Comparison of ENCODE assay signal across 20 cellular contexts in genomic region chr12:89101440-89101839, GRCh38.
A peak's percentile ranks its signal among the peaks of the same experiment; 100 is the strongest.
DNase-seq lines count a peak whose midpoint lies in the region; ATAC-seq, FAIRE-seq and TF ChIP-seq lines count a peak whose summit lies in the region.
"Had no signal": no experiment of that assay in that cellular context is flagged by ENCODE, and none has a peak within 500 bp of the region (broad histone marks: within the 10 kb centered on the region; RNA-seq: fewer than 3 reads in every experiment).

No MANE protein-coding gene starts in this region.

- H4K91ac ChIP-seq in neuronal stem cell (ENCODE audit: low read depth, low read length, poor library complexity) = no peak overlapping the region

- POLR2A ChIA-PET in endothelial cell of umbilical vein (lab: Charles Lee) = no interaction called here

- WGBS in neuronal stem cell (ENCODE audit: extremely low coverage in 2 of 2, insufficient read length in 2 of 2, insufficient replicate concordance in 1 of 2), 2 donors = no CpG with 5 or more reads among the region's 4 CpGs

- dilution Hi-C loops in endothelial cell of umbilical vein (cut with MboI; ENCODE audit: extremely low pct_ligation_motif_present, low sequenced_read_pairs) = no loop called here

- H3K79me2 ChIP-seq in DND-41 (ENCODE audit: insufficient read depth, low read length) (no peaks in the 10 kb centered on the region), endothelial cell of umbilical vein (ENCODE audit: control insufficient read depth, insufficient read depth, low read length) (no peaks in the 10 kb centered on the region)

- no peak overlapping the region for H2BK15ac ChIP-seq in neuronal stem cell (ENCODE audit: low read length)

- no peak overlapping the region for H3K14ac ChIP-seq in neuronal stem cell (ENCODE audit: low read length)

- no peak overlapping the region for H3K23ac ChIP-seq in neuronal stem cell (ENCODE audit: low read depth, low read length, poor library complexity)

- H3K4me1 ChIP-seq in DND-41 (ENCODE audit: insufficient read depth, low read length) = peaks cover 23% of the 10 kb centered on the region
- no peaks in the 10 kb centered on the region for H3K4me1 ChIP-seq in endothelial cell of umbilical vein (ENCODE audit: control insufficient read depth, extremely low read depth, insufficient read depth, low read length)
- peaks cover 15 to 19% of the 10 kb centered on the region in 2 donors for H3K4me1 ChIP-seq in neuronal stem cell (ENCODE audit: control insufficient read depth in 2 of 2, insufficient read depth in 1 of 2, low read depth in 1 of 2, low read length in 2 of 2)
- no peaks in the 10 kb centered on the region for H3K4me1 ChIP-seq in ascending aorta

- no peak overlapping the region for H2BK12ac ChIP-seq in neuronal stem cell (ENCODE audit: low read length)

- no peak overlapping the region for H2BK5ac ChIP-seq in neuronal stem cell (ENCODE audit: low read length)

- intact Hi-C loops in endothelial cell of umbilical vein (cut with micrococcal nuclease) (no loop called here), ascending aorta (cut with DNase I) (no loop called here)

- no peak for TF ChIP-seq POLR2A in endothelial cell of umbilical vein (IDR thresholded peaks at IDR 0.05; ENCODE audit: low read depth, low read length)

- H3K4me2 ChIP-seq in DND-41 (ENCODE audit: insufficient read depth, low read length) = peak overlapping the region; percentile 29
- H3K4me2 ChIP-seq in endothelial cell of umbilical vein (ENCODE audit: insufficient read depth, low read length) = no peak overlapping the region
- H3K4me2 ChIP-seq in neuronal stem cell (ENCODE audit: insufficient read depth, low read length, poor library complexity, severe bottlenecking) = no peak overlapping the region

- peak overlapping the region; percentile 38 for H3K27ac ChIP-seq in DND-41 (ENCODE audit: low read length)
- H3K27ac ChIP-seq in endothelial cell of umbilical vein (ENCODE audit: insufficient read depth, low read depth, low read length) = no peak overlapping the region
- H3K27ac ChIP-seq in neuronal stem cell (replicated peaks; ENCODE audit: low read length) = no peak overlapping the region
- H3K27ac ChIP-seq in ascending aorta = no peak overlapping the region
- H3K27ac ChIP-seq: C4-2B had no signal

- H3K79me1 ChIP-seq in neuronal stem cell (ENCODE audit: low read depth, low read length) = no peaks in the 10 kb centered on the region

- no peak overlapping the region for H4K8ac ChIP-seq in neuronal stem cell (ENCODE audit: low read depth, low read length)

- H3K9ac ChIP-seq in DND-41 (ENCODE audit: low read depth, low read length) (no peak overlapping the region; the same call in 1 of the 2 replicates), endothelial cell of umbilical vein (replicated peaks; ENCODE audit: extremely low read depth, insufficient read depth, low read length) (no peak overlapping the region), neuronal stem cell (ENCODE audit: low read depth, low read length, poor library complexity) (no peak overlapping the region)

- H3K4me3 ChIP-seq in DND-41 (ENCODE audit: low read depth in 1 of 2, low read length in 2 of 2) = no peak overlapping the region
- H3K4me3 ChIP-seq in endothelial cell of umbilical vein (replicated peaks in 1 of 3; ENCODE audit: insufficient read depth in 1 of 3, low read depth in 1 of 3, low read length in 3 of 3) = no peak overlapping the region
- H3K4me3 ChIP-seq in neuronal stem cell (ENCODE audit: low read length in 2 of 2) = no peak overlapping the region
- H3K4me3 ChIP-seq in ascending aorta = no peak overlapping the region

- TF ChIP-seq CTCF in DND-41 (IDR thresholded peaks at IDR 0.05; ENCODE audit: borderline replicate concordance, extremely low read depth, low read length, poor library complexity, severe bottlenecking) (no peak), endothelial cell of umbilical vein (IDR thresholded peaks at IDR 0.05; ENCODE audit: extremely low read depth in 1 of 2, insufficient read depth in 1 of 2, low read depth in 1 of 2, low read length in 2 of 2) (no peak), ascending aorta (IDR thresholded peaks at IDR 0.05) (no peak)

- no peaks in the 10 kb centered on the region for H3K9me1 ChIP-seq in endothelial cell of umbilical vein (replicated peaks; ENCODE audit: control insufficient read depth, extremely low read depth, insufficient read depth, low read length)

- ATAC-seq in DND-41 (ENCODE audit: insufficient read depth, low read depth) (peak; percentile 90), HG02973 (IDR thresholded peaks at IDR 0.05; ENCODE audit: unreplicated experiment) (no peak)
- ATAC-seq: HepG2 had no signal

- no TSS peak for BruUV-seq in endothelial cell of umbilical vein (replicated peaks; lab: Mats Ljungman, UMichigan)

- peak; percentile 68 for DNase-seq in DND-41
- peak; percentile 63 for DNase-seq in endothelial cell of umbilical vein (ENCODE audit: low read depth, low spot score)
- no peak for DNase-seq in neuronal stem cell (ENCODE audit: low spot score)
- DNase-seq in NCI-H226 = no peak
- DNase-seq in DMS 273 (lab: John Stamatoyannopoulos, UW; ENCODE audit: unreplicated experiment) = no peak
- no peak for DNase-seq in ascending aorta (ENCODE audit: low spot score in 2 of 2)
- DNase-seq: Calu3, DMS79, HFFc6, Karpas-422, MV-4-11, NCI-H1436, NCI-H2081 treated with DMSO at 0.1 percent for 48 hours, NCI-H526 had no signal

- no peak overlapping the region for H2AK5ac ChIP-seq in neuronal stem cell (ENCODE audit: low read depth, low read length)

- H2AFZ ChIP-seq in DND-41 (ENCODE audit: low read depth, low read length) (0 out of 2 replicates have a peak overlapping the region, but pooled peaks have one; percentile 6), endothelial cell of umbilical vein (ENCODE audit: low read depth, low read length) (peak overlapping the region; percentile 52), neuronal stem cell (ENCODE audit: low read length) (peak overlapping the region; percentile 82)

- CTCF ChIA-PET in endothelial cell of umbilical vein (lab: Charles Lee) = no interaction called here

- H3K27me3 ChIP-seq in DND-41 (ENCODE audit: insufficient read depth, low read length, poor library complexity) (no peaks in the 10 kb centered on the region), endothelial cell of umbilical vein (ENCODE audit: control insufficient read depth in 2 of 2, insufficient read depth in 2 of 2, low read length in 2 of 2) (no peaks in the 10 kb centered on the region), neuronal stem cell (ENCODE audit: control insufficient read depth in 3 of 3, insufficient read depth in 3 of 3, low read depth in 1 of 3, low read length in 3 of 3) (no peaks in the 10 kb centered on the region), ascending aorta (no peaks in the 10 kb centered on the region)

- H2BK120ac ChIP-seq in neuronal stem cell (ENCODE audit: low read depth, low read length) = no peak overlapping the region

- no peaks in the 10 kb centered on the region for H3K36me3 ChIP-seq in DND-41 (ENCODE audit: insufficient read depth, low read length)
- no peaks in the 10 kb centered on the region for H3K36me3 ChIP-seq in endothelial cell of umbilical vein (ENCODE audit: control insufficient read depth in 2 of 2, extremely low read depth in 1 of 2, insufficient read depth in 2 of 2, low read length in 2 of 2)
- H3K36me3 ChIP-seq in neuronal stem cell (replicated peaks in 1 of 2; ENCODE audit: control insufficient read depth in 2 of 2, insufficient read depth in 2 of 2, low read length in 2 of 2) = no peaks in the 10 kb centered on the region
- no peaks in the 10 kb centered on the region for H3K36me3 ChIP-seq in ascending aorta

- no peaks in the 10 kb centered on the region for H3K9me3 ChIP-seq in DND-41 (ENCODE audit: insufficient read depth, low read length, severe bottlenecking)
- no peaks in the 10 kb centered on the region for H3K9me3 ChIP-seq in endothelial cell of umbilical vein (replicated peaks; ENCODE audit: control insufficient read depth, insufficient read depth, low read length)
- H3K9me3 ChIP-seq in neuronal stem cell (replicated peaks in 1 of 2; ENCODE audit: control insufficient read depth in 2 of 2, insufficient read depth in 1 of 2, low read depth in 1 of 2, low read length in 2 of 2) = no peaks in the 10 kb centered on the region
- no peaks in the 10 kb centered on the region for H3K9me3 ChIP-seq in ascending aorta

- peak; percentile 54 for FAIRE-seq in endothelial cell of umbilical vein (lab: Jason Lieb, UNC)
- FAIRE-seq: A204.1, H1, HepG2 had no signal

- H4K20me1 ChIP-seq in DND-41 (ENCODE audit: insufficient read depth, low read length) (no peaks in the 10 kb centered on the region), endothelial cell of umbilical vein (replicated peaks; ENCODE audit: control insufficient read depth, extremely low read depth, insufficient read depth, low read length) (no peaks in the 10 kb centered on the region)

- no peak overlapping the region for H3K4ac ChIP-seq in neuronal stem cell (ENCODE audit: low read length)

- no peak overlapping the region for H3K18ac ChIP-seq in neuronal stem cell (ENCODE audit: low read length)

TF ChIP-seq in PFSK-1, 5 proteins besides CTCF, POLR2A, EP300 and RAD21 (continues in another document):
- TF ChIP-seq TAF1 (IDR thresholded peaks at IDR 0.05; ENCODE audit: borderline replicate concordance, insufficient read depth, low read length) = no peak
- no peak for TF ChIP-seq POLR2AphosphoS5 (IDR thresholded peaks at IDR 0.05; ENCODE audit: low read depth, low read length)

TF ChIP-seq in endothelial cell of umbilical vein, 7 proteins besides CTCF, POLR2A, EP300 and RAD21:
- TF ChIP-seq JUN (IDR thresholded peaks at IDR 0.05; ENCODE audit: borderline replicate concordance, insufficient read depth, insufficient read length, low read depth) (no peak), MAX (IDR thresholded peaks at IDR 0.05; ENCODE audit: insufficient read depth, insufficient read length) (no peak), POLR2AphosphoS5 (IDR thresholded peaks at IDR 0.05; ENCODE audit: insufficient read depth, low read depth, low read length) (no peak), GATA2 (IDR thresholded peaks at IDR 0.05; ENCODE audit: insufficient read depth, insufficient read length, low read depth, low read length) (no peak), MYC (IDR thresholded peaks at IDR 0.05; ENCODE audit: low read depth, low read length) (no peak), EZH2 (IDR thresholded peaks at IDR 0.05; ENCODE audit: borderline replicate concordance, low read depth, low read length, severe bottlenecking) (no peak), FOS (IDR thresholded peaks at IDR 0.05; ENCODE audit: borderline replicate concordance, insufficient read depth, low read length) (no peak)

Comparison
In these comparisons a context has a peak if more than half of its experiments do, and no peak if none do; other contexts are left out.
1. DNase-seq: peak in DND-41 (single experiment) and endothelial cell of umbilical vein (single experiment); none in neuronal stem cell (single experiment), NCI-H226 (single experiment), DMS 273 (single experiment) and ascending aorta (0 of 2).
2. H2AFZ ChIP-seq: peak in every context shown above with its lines; median percentile 82 in neuronal stem cell; 52 in endothelial cell of umbilical vein; 6 in DND-41.